21 cellular contexts compared by ENCODE assay signal in the genomic region with DNA sequence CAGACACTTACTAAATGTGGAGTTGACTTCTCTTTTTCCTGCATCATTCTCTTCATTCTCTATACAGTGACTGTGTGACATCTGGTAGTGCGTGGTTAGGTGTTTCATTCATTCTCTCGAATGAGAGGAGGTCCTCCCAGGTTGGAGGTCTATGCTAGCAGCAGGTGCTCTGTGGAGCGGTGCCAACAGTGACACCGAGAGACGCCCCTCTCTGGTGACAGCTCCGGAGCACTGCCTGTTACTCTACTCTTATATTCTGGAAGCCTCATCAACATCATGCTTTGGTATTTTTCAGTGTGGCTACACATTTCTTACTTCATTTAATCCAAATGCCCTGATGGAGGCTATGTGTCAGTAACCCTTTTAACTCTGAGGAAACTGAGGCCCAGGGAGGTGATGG. TPM values are rescaled to one million over a fixed set of nuclear protein-coding genes. Genes with fewer than 3 reads are reported as not detected.
"Had no signal": no experiment of that assay in that cellular context is flagged by ENCODE, and none has a peak within 500 bp of the region (broad histone marks: within the 10 kb centered on the region; RNA-seq: fewer than 3 reads in every experiment).

No MANE protein-coding gene starts in this region.

- H3K4me3 ChIP-seq: ovary, prostate gland, stomach, transverse colon, uterus had no signal

- FAIRE-seq: endothelial cell of umbilical vein had no signal

- H3K36me3 ChIP-seq: ovary, prostate gland, stomach, transverse colon, uterus had no signal

- H3K36me3 Mint-ChIP-seq: activated naive CD4-positive, alpha-beta T cell treated with anti-CD3 and anti-CD28 coated beads, Interleukin-2, amount 50 U/mL, for 72 hours; natural killer cell treated with Interleukin-12 subunit alpha and Interleukin-12 subunit beta and Interleukin-15 and Interleukin-18, amount 100 ng/mL, for 72 hours; stimulated activated effector memory CD8-positive, alpha-beta T cell treated with anti-CD3 and anti-CD28 coated beads, Interleukin-12 subunit alpha, Interleukin-12 subunit beta, amount 100 ng/mL, for 72 hours had no signal

- H3K9me3 ChIP-seq: ovary, prostate gland, transverse colon, uterus had no signal

- H3K4me1 ChIP-seq: prostate gland, uterus had no signal

- H3K9me3 Mint-ChIP-seq: activated CD4-positive, alpha-beta memory T cell treated with anti-CD3 and anti-CD28 coated beads, Interleukin-2, amount 10 ng/mL, durations not matched to agents 7 days and 5 days; activated naive CD4-positive, alpha-beta T cell treated with anti-CD3 and anti-CD28 coated beads, Interleukin-2, amount 50 U/mL, for 72 hours; activated T-helper 17 cell treated with anti-CD3 and anti-CD28 coated beads, Interleukin-2, amount 50 U/mL, for 72 hours; natural killer cell treated with Interleukin-12 subunit alpha and Interleukin-12 subunit beta and Interleukin-15 and Interleukin-18, amount 100 ng/mL, for 72 hours; stimulated activated effector memory CD8-positive, alpha-beta T cell treated with anti-CD3 and anti-CD28 coated beads, Interleukin-12 subunit alpha, Interleukin-12 subunit beta, amount 100 ng/mL, for 72 hours had no signal

- H3K4me1 Mint-ChIP-seq: activated T-helper 17 cell treated with anti-CD3 and anti-CD28 coated beads, Interleukin-2, amount 50 U/mL, for 72 hours had no signal

- H3K27ac ChIP-seq: ovary, prostate gland, stomach, transverse colon, uterus had no signal

- ATAC-seq: activated T-helper 17 cell treated with anti-CD3 and anti-CD28 coated beads, Interleukin-2, amount 50 U/mL, for 72 hours; esophagus mucosa had no signal

- H3K27ac Mint-ChIP-seq: activated CD4-positive, alpha-beta memory T cell treated with anti-CD3 and anti-CD28 coated beads, Interleukin-2, amount 10 ng/mL, durations not matched to agents 7 days and 5 days; activated naive CD4-positive, alpha-beta T cell treated with anti-CD3 and anti-CD28 coated beads, Interleukin-2, amount 50 U/mL, for 72 hours; activated T-helper 17 cell treated with anti-CD3 and anti-CD28 coated beads, Interleukin-2, amount 50 U/mL, for 72 hours; brain; natural killer cell treated with Interleukin-12 subunit alpha and Interleukin-12 subunit beta and Interleukin-15 and Interleukin-18, amount 100 ng/mL, for 72 hours; stimulated activated effector memory CD8-positive, alpha-beta T cell treated with anti-CD3 and anti-CD28 coated beads, Interleukin-12 subunit alpha, Interleukin-12 subunit beta, amount 100 ng/mL, for 72 hours had no signal

- DNase-seq: activated CD4-positive, alpha-beta T cell treated with anti-CD3 and anti-CD28 coated beads for 4 hours; activated CD4-positive, CD25-positive, alpha-beta regulatory T cell; caudate nucleus; effector memory CD4-positive, alpha-beta T cell; foreskin melanocyte; hippocampal formation; stimulated activated CD4-positive, alpha-beta T cell treated with anti-CD3 and anti-CD28 coated beads, Interleukin-1b, Interleukin-23, amount 100 ng/mL, for 48 hours; stomach; T-helper 9 cell had no signal

- H3K4me3 Mint-ChIP-seq: activated CD4-positive, alpha-beta memory T cell treated with anti-CD3 and anti-CD28 coated beads, Interleukin-2, amount 10 ng/mL, durations not matched to agents 7 days and 5 days; activated T-helper 17 cell treated with anti-CD3 and anti-CD28 coated beads, Interleukin-2, amount 50 U/mL, for 72 hours; brain; natural killer cell treated with Interleukin-12 subunit alpha and Interleukin-12 subunit beta and Interleukin-15 and Interleukin-18, amount 100 ng/mL, for 72 hours; stimulated activated effector memory CD8-positive, alpha-beta T cell treated with anti-CD3 and anti-CD28 coated beads, Interleukin-12 subunit alpha, Interleukin-12 subunit beta, amount 100 ng/mL, for 72 hours had no signal

- H3K27me3 ChIP-seq: ovary, transverse colon, uterus had no signal

RNA-seq across cellular contexts. Expression of gene ATOH8, which starts 50.2 kb away (rescaled TPM):
- total RNA-seq: activated naive CD4-positive, alpha-beta T cell treated with anti-CD3 and anti-CD28 coated beads, Interleukin-2, amount 50 U/mL, for 72 hours; activated T-helper 17 cell treated with anti-CD3 and anti-CD28 coated beads, Interleukin-2, amount 50 U/mL, for 72 hours; natural killer cell treated with Interleukin-12 subunit alpha and Interleukin-12 subunit beta and Interleukin-15 and Interleukin-18, amount 100 ng/mL, for 72 hours had no signal
